Comparison of ENCODE assay signal across 21 cellular contexts in the genomic region with DNA sequence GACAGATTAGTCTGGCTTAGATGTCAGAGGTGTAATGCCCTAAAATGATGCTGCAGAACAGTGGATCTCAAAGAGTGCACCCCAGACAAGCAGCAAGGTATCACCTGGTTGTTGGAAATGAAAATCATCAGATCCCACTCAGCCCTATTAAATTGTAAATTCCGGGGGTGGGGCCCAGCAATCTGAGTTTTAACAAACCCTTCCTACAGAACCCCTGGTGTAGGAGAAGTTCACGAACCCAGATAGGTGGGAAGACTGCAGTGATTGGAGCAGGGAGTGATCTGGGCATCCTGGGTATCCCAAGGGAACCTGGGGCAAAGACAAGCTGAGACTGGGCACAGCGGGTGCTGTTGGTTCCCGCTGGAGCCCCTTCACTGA. TPM values are rescaled to one million over a fixed set of nuclear protein-coding genes. Genes with fewer than 3 reads are reported as not detected.
DNase-seq lines count a peak whose midpoint lies in the region; ATAC-seq, FAIRE-seq and TF ChIP-seq lines count a peak whose summit lies in the region.
"Had no signal": no experiment of that assay in that cellular context is flagged by ENCODE, and none has a peak within 500 bp of the region (broad histone marks: within the 10 kb centered on the region; RNA-seq: fewer than 3 reads in every experiment).

No MANE protein-coding gene starts in this region.

- H3K4me1 ChIP-seq in GM23338 (ENCODE audit: insufficient read depth) (peaks cover 31% of the 10 kb centered on the region), astrocyte (ENCODE audit: insufficient read depth, low read length) (no peaks in the 10 kb centered on the region)

- no peak overlapping the region for H3K27ac Mint-ChIP-seq in GM23338
- H3K27ac Mint-ChIP-seq in astrocyte (ENCODE audit: unreplicated experiment): no peak overlapping the region
- peak overlapping the region; percentile 85 for H3K27ac Mint-ChIP-seq in memory B cell

- H3K79me2 ChIP-seq in GM23338 (replicated peaks; ENCODE audit: insufficient read depth) (no peaks in the 10 kb centered on the region), astrocyte (ENCODE audit: insufficient read depth, low read length) (no peaks in the 10 kb centered on the region)

- H3K27me3 Mint-ChIP-seq in GM23338 (ENCODE audit: insufficient read depth, low read depth, poor library complexity) (peaks cover 41% of the 10 kb centered on the region), astrocyte (ENCODE audit: low read depth, unreplicated experiment) (peaks cover 31% of the 10 kb centered on the region), memory B cell (peaks cover 26% of the 10 kb centered on the region)

- H3K27ac ChIP-seq in GM23338 (ENCODE audit: low read depth) (no peak overlapping the region), astrocyte (ENCODE audit: low read depth, low read length) (no peak overlapping the region)
- H3K27ac ChIP-seq: C4-2B, KMS-11 had no signal

- H2AFZ ChIP-seq in GM23338 (no peak overlapping the region), astrocyte (ENCODE audit: low read depth, low read length) (no peak overlapping the region)

- TF ChIP-seq CTCF in AG10803 (conservative IDR thresholded peaks at IDR 0.05; ENCODE audit: low read length) (no peak), GM23338 (conservative IDR thresholded peaks at IDR 0.05; ENCODE audit: low read depth in 2 of 2) (no peak), astrocyte (IDR thresholded peaks at IDR 0.05; ENCODE audit: insufficient read depth, low read depth, low read length) (no peak)

- no peaks in the 10 kb centered on the region; the same call in 2 of the 3 replicates for H3K36me3 Mint-ChIP-seq in GM23338 (ENCODE audit: low read depth)
- H3K36me3 Mint-ChIP-seq in astrocyte (ENCODE audit: low read depth, unreplicated experiment): no peaks in the 10 kb centered on the region
- H3K36me3 Mint-ChIP-seq in memory B cell: no peaks in the 10 kb centered on the region

- H3K4me1 Mint-ChIP-seq in GM23338 (peaks cover 35% of the 10 kb centered on the region), astrocyte (ENCODE audit: low read depth, unreplicated experiment) (peaks cover under 1% of the 10 kb centered on the region), memory B cell (peaks cover 25% of the 10 kb centered on the region)

- H3K4me3 ChIP-seq in AG10803 (ENCODE audit: low read length) (peak overlapping the region; percentile 12; the same call in 1 of the 2 replicates), GM23338 (no peak overlapping the region), astrocyte (ENCODE audit: insufficient read depth, low read depth, low read length) (no peak overlapping the region)

- ATAC-seq in GM23338 (no peak), memory B cell (ENCODE audit: low read depth) (no peak), GM21529 (IDR thresholded peaks at IDR 0.05; ENCODE audit: unreplicated experiment) (no peak), GM18868 (IDR thresholded peaks at IDR 0.05; ENCODE audit: unreplicated experiment) (no peak)
- ATAC-seq: HCT116, PC-3 had no signal

- H3K9ac ChIP-seq in astrocyte (ENCODE audit: low read length): no peak overlapping the region
- H3K9ac ChIP-seq: KMS-11 had no signal

- H4K20me1 ChIP-seq in GM23338 (replicated peaks; ENCODE audit: insufficient read depth) (peaks cover 6% of the 10 kb centered on the region; the same call in 1 of the 2 replicates), astrocyte (ENCODE audit: insufficient read depth, low read length) (no peaks in the 10 kb centered on the region)

- FAIRE-seq in astrocyte (lab: Jason Lieb, UNC): no peak

- H3K36me3 ChIP-seq in GM23338 (ENCODE audit: insufficient read depth) (no peaks in the 10 kb centered on the region), astrocyte (ENCODE audit: insufficient read depth, low read length) (no peaks in the 10 kb centered on the region)

- H3K9me3 ChIP-seq in astrocyte (ENCODE audit: insufficient read depth, low read depth, low read length): no peaks in the 10 kb centered on the region

- no peaks in the 10 kb centered on the region for H3F3A ChIP-seq in GM23338 (replicated peaks; ENCODE audit: low read depth)

- H3K9me2 ChIP-seq in GM23338 (ENCODE audit: insufficient read depth): no peaks in the 10 kb centered on the region

- H3K4me3 Mint-ChIP-seq in GM23338 (peak overlapping the region; percentile 4; the same call in 1 of the 3 replicates), astrocyte (ENCODE audit: unreplicated experiment) (no peak overlapping the region), memory B cell (no peak overlapping the region)

- H3K9me3 Mint-ChIP-seq in GM23338: no peaks in the 10 kb centered on the region
- no peaks in the 10 kb centered on the region for H3K9me3 Mint-ChIP-seq in astrocyte (ENCODE audit: unreplicated experiment)
- H3K9me3 Mint-ChIP-seq in memory B cell: no peaks in the 10 kb centered on the region

- DNase-seq in AG10803 (ENCODE audit: low read depth) (no peak), GM23338 (ENCODE audit: low spot score) (no peak), astrocyte (ENCODE audit: low read depth) (no peak), memory B cell (ENCODE audit: low spot score in 2 of 2) (no peak), ecto neural progenitor cell (ENCODE audit: low spot score) (no peak), hepatic stellate cell (ENCODE audit: low spot score) (no peak)
- DNase-seq: DMS79 treated with DMSO at 0.1 percent for 48 hours, MV-4-11, NCI-H187, NCI-H2107, NCI-H2227 treated with DMSO at 0.1 percent for 48 hours, NCI-H510A treated with DMSO at 0.1 percent for 48 hours, NCI-H774, PC-3, SHP77 treated with DMSO at 0.1 percent for 48 hours had no signal

- peaks cover 62% of the 10 kb centered on the region for H3K27me3 ChIP-seq in GM23338 (ENCODE audit: insufficient read depth)
- H3K27me3 ChIP-seq in astrocyte (ENCODE audit: insufficient read depth, low read length): peaks cover 23% of the 10 kb centered on the region

- H3K4me2 ChIP-seq in GM23338: peak overlapping the region; percentile 57
- H3K4me2 ChIP-seq in astrocyte (ENCODE audit: low read length): peak overlapping the region; percentile 4
- H3K4me2 ChIP-seq: KMS-11 had no signal

TF ChIP-seq in GM23338, 12 proteins besides CTCF, POLR2A, EP300 and RAD21 (continues in another document):
- TF ChIP-seq POLR2AphosphoS5 (IDR thresholded peaks at IDR 0.05; ENCODE audit: low read depth): no peak
- TF ChIP-seq, protein P1, sequence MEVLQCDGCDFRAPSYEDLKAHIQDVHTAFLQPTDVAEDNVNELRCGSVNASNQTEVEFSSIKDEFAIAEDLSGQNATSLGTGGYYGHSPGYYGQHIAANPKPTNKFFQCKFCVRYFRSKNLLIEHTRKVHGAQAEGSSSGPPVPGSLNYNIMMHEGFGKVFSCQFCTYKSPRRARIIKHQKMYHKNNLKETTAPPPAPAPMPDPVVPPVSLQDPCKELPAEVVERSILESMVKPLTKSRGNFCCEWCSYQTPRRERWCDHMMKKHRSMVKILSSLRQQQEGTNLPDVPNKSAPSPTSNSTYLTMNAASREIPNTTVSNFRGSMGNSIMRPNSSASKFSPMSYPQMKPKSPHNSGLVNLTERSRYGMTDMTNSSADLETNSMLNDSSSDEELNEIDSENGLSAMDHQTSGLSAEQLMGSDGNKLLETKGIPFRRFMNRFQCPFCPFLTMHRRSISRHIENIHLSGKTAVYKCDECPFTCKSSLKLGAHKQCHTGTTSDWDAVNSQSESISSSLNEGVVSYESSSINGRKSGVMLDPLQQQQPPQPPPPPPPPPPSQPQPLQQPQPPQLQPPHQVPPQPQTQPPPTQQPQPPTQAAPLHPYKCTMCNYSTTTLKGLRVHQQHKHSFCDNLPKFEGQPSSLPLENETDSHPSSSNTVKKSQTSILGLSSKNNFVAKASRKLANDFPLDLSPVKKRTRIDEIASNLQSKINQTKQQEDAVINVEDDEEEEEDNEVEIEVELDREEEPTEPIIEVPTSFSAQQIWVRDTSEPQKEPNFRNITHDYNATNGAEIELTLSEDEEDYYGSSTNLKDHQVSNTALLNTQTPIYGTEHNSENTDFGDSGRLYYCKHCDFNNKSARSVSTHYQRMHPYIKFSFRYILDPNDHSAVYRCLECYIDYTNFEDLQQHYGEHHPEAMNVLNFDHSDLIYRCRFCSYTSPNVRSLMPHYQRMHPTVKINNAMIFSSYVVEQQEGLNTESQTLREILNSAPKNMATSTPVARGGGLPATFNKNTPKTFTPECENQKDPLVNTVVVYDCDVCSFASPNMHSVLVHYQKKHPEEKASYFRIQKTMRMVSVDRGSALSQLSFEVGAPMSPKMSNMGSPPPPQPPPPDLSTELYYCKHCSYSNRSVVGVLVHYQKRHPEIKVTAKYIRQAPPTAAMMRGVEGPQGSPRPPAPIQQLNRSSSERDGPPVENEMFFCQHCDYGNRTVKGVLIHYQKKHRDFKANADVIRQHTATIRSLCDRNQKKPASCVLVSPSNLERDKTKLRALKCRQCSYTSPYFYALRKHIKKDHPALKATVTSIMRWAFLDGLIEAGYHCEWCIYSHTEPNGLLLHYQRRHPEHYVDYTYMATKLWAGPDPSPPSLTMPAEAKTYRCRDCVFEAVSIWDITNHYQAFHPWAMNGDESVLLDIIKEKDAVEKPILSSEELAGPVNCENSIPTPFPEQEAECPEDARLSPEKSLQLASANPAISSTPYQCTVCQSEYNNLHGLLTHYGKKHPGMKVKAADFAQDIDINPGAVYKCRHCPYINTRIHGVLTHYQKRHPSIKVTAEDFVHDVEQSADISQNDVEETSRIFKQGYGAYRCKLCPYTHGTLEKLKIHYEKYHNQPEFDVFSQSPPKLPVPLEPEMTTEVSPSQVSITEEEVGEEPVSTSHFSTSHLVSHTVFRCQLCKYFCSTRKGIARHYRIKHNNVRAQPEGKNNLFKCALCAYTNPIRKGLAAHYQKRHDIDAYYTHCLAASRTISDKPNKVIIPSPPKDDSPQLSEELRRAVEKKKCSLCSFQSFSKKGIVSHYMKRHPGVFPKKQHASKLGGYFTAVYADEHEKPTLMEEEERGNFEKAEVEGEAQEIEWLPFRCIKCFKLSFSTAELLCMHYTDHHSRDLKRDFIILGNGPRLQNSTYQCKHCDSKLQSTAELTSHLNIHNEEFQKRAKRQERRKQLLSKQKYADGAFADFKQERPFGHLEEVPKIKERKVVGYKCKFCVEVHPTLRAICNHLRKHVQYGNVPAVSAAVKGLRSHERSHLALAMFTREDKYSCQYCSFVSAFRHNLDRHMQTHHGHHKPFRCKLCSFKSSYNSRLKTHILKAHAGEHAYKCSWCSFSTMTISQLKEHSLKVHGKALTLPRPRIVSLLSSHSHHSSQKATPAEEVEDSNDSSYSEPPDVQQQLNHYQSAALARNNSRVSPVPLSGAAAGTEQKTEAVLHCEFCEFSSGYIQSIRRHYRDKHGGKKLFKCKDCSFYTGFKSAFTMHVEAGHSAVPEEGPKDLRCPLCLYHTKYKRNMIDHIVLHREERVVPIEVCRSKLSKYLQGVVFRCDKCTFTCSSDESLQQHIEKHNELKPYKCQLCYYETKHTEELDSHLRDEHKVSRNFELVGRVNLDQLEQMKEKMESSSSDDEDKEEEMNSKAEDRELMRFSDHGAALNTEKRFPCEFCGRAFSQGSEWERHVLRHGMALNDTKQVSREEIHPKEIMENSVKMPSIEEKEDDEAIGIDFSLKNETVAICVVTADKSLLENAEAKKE (CRISPR knock-in tag; IDR thresholded peaks at IDR 0.05): no peak

RNA-seq across cellular contexts. Expression of a gene that starts 24.3 kb away (rescaled TPM):
- 3.2 and 8.0 TPM in 2 replicates for total RNA-seq in GM23338 (2014; rRNA removed; shearing (Covaris generic))
- polyA plus RNA-seq in GM23338 (2016; fragmentation: Nextera tagmentation; extraction: Ambion mirVana): 1.3 and 1.7 TPM in 2 replicates
- 6.8 and 8.5 TPM in 2 replicates for total RNA-seq in astrocyte
- total RNA-seq: G401 had no signal
